ENCODE assay signal across 25 cellular contexts in genomic region chr2:107777962-107778361, GRCh38. TPM values are rescaled to one million over a fixed set of nuclear protein-coding genes. Genes with fewer than 3 reads are reported as not detected.
"Had no signal": no experiment of that assay in that cellular context is flagged by ENCODE, and none has a peak within 500 bp of the region (broad histone marks: within the 10 kb centered on the region; RNA-seq: fewer than 3 reads in every experiment).

No MANE protein-coding gene starts in this region.

- FAIRE-seq: HepG2 had no signal

- DNase-seq: IMR-90, Karpas-422, KG1, MG63, NCI-H1092, NCI-H1105 treated with DMSO at 0.1 percent for 48 hours, NCI-H1417 treated with DMSO at 0.1 percent for 48 hours, NCI-H146, NCI-H1694 treated with DMSO at 0.1 percent for 48 hours, NCI-H1930, NCI-H2081, NCI-H2107, NCI-H2171, NCI-H226, NCI-H446, NCI-H510A, NCI-H524 treated with DMSO at 0.1 percent for 48 hours, NCI-H69, NCI-H774, PC-3, SHP77 treated with DMSO at 0.1 percent for 48 hours, SJCRH30 had no signal

- H3K9me3 ChIP-seq: MG63, SJCRH30 had no signal

- H3K4me3 ChIP-seq: MG63, SJCRH30 had no signal

- H3K27me3 ChIP-seq: MG63, SJCRH30 had no signal

- H3K27ac ChIP-seq: SJCRH30 had no signal

- H3K4me1 ChIP-seq: SJCRH30 had no signal

- H3K36me3 ChIP-seq: MG63, SJCRH30 had no signal

RNA-seq across cellular contexts. Expression of gene RGPD4, which starts 48.7 kb away (rescaled TPM):
- total RNA-seq: HepG2, HT1080, IMR-90, OCI-LY7, PC-3, SJCRH30 had no signal
- polyA plus RNA-seq: HepG2, IMR-90 had no signal
